Comparison of ENCODE assay signal across 35 cellular contexts in the genomic region with DNA sequence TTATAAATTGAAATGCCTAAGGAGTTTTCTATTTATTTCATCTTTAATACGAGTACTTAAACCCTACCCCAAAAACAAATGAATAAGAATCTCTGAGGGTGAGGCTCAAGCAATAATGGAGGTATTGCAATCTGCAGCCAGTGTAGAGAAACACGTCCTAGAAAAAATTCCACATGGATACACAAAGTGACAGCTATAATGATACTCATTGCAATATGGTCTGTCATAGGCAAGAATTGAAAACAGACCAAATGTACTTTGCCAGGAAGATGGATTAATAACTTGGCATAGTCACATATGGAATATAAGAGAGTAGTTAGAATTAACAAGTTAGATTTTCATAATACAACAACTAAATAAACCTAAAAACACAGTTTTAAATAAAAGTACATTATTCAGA.
"Had no signal": no experiment of that assay in that cellular context is flagged by ENCODE, and none has a peak within 500 bp of the region (broad histone marks: within the 10 kb centered on the region; RNA-seq: fewer than 3 reads in every experiment).

No MANE protein-coding gene starts in this region.

- H3K36me3 ChIP-seq: MG63 had no signal

- DNase-seq: Karpas-422, Kasumi-1, KG1, MG63, MM.1S, MV-4-11, NCI-H1048, NCI-H1092, NCI-H1092 treated with DMSO at 0.1 percent for 48 hours, NCI-H1105, NCI-H1105 treated with DMSO at 0.1 percent for 48 hours, NCI-H1417, NCI-H1417 treated with DMSO at 0.1 percent for 48 hours, NCI-H1436, NCI-H1436 treated with DMSO at 0.1 percent for 48 hours, NCI-H146, NCI-H1694, NCI-H1694 treated with DMSO at 0.1 percent for 48 hours, NCI-H187, NCI-H187 treated with DMSO at 0.1 percent for 48 hours, NCI-H1930, NCI-H2029, NCI-H2029 treated with DMSO at 0.1 percent for 48 hours, NCI-H2081, NCI-H2081 treated with DMSO at 0.1 percent for 48 hours, NCI-H2107, NCI-H2171, NCI-H2171 treated with DMSO at 0.1 percent for 48 hours, NCI-H2227 treated with DMSO at 0.1 percent for 48 hours, NCI-H226, NCI-H345, NCI-H446, NCI-H446 treated with DMSO at 0.1 percent for 48 hours, NCI-H510A had no signal

- H3K9me3 ChIP-seq: MG63 had no signal

- H3K4me2 ChIP-seq: KMS-11 had no signal

- H3K9ac ChIP-seq: KMS-11 had no signal

- H3K4me3 ChIP-seq: MG63 had no signal

- H3K27ac ChIP-seq: KMS-11 had no signal

- H3K27me3 ChIP-seq: MG63 had no signal
